8 cellular contexts compared by ENCODE assay signal in genomic region chr6:129598244-129599187, GRCh38.
DNase-seq lines count a peak whose midpoint lies in the region; ATAC-seq and TF ChIP-seq lines count a peak whose summit lies in the region.

No MANE protein-coding gene starts in this region.

- ATAC-seq in GM19035 (IDR thresholded peaks at IDR 0.05; ENCODE audit: unreplicated experiment) (peak; percentile 74), HG03342 (IDR thresholded peaks at IDR 0.05; ENCODE audit: unreplicated experiment) (peak; percentile 64), heart left ventricle (peak in 3 of 4 donors; percentile 67 to 71 (median 71))
- ATAC-seq in activated naive CD8-positive, alpha-beta T cell treated with anti-CD3 and anti-CD28 coated beads, Interleukin-2, amount 50 U/mL, for 24 hours: peak; percentile 79

- H3K36me3 Mint-ChIP-seq in activated naive CD8-positive, alpha-beta T cell treated with anti-CD3 and anti-CD28 coated beads, Interleukin-2, amount 50 U/mL, for 24 hours (ENCODE audit: low read depth): no peaks in the 10 kb centered on the region

- H3K36me3 ChIP-seq in heart left ventricle: peaks cover 0 to 42% (median 0%) of the 10 kb centered on the region in 9 donors

- H3K4me1 Mint-ChIP-seq in activated naive CD8-positive, alpha-beta T cell treated with anti-CD3 and anti-CD28 coated beads, Interleukin-2, amount 50 U/mL, for 24 hours: peaks cover 2% of the 10 kb centered on the region

- no peak overlapping the region for H3K4me3 Mint-ChIP-seq in activated naive CD8-positive, alpha-beta T cell treated with anti-CD3 and anti-CD28 coated beads, Interleukin-2, amount 50 U/mL, for 24 hours

- no peak for TF ChIP-seq POLR2A in heart left ventricle (IDR thresholded peaks at IDR 0.05)

- no peak overlapping the region for H3K27ac ChIP-seq in heart left ventricle

- intact Hi-C loops in heart left ventricle (cut with DNase I): loop anchor here (1.0 to 10.0 kb wide), 13 partner anchors 69 to 1276 kb away; partner anchors contain the start of gene L3MBTL3 (in 2 of the 10)

- TF ChIP-seq CTCF in heart left ventricle (IDR thresholded peaks at IDR 0.05) (peak; percentile 70 to 92 (median 88)), retinal pigment epithelial cell (conservative IDR thresholded peaks at IDR 0.05; ENCODE audit: low read depth, low read length) (peak; percentile 65)

- H3K4me3 ChIP-seq in heart left ventricle (no peak overlapping the region), retinal pigment epithelial cell (ENCODE audit: low read length) (no peak overlapping the region)

- H3K4me1 ChIP-seq in heart left ventricle: peaks cover 0 to 8% (median 0%) of the 10 kb centered on the region in 12 donors

- 44 to 50% (median 46%) methylated on average over 6 of the region's 6 CpGs for WGBS in heart left ventricle, 4 donors

- no peaks in the 10 kb centered on the region for H3K27me3 Mint-ChIP-seq in activated naive CD8-positive, alpha-beta T cell treated with anti-CD3 and anti-CD28 coated beads, Interleukin-2, amount 50 U/mL, for 24 hours

- DNase-seq in COR-L47 (lab: John Stamatoyannopoulos, UW) (peak; percentile 29), NCI-H345 treated with DMSO at 0.1 percent for 48 hours (lab: John Stamatoyannopoulos, UW; ENCODE audit: unreplicated experiment) (peak; percentile 64), heart left ventricle (no peak), retinal pigment epithelial cell (ENCODE audit: low read depth) (peak; percentile 37), UCSD-AML1 (lab: John Stamatoyannopoulos, UW; ENCODE audit: unreplicated experiment) (no peak)
- no peak for DNase-seq in activated naive CD8-positive, alpha-beta T cell treated with anti-CD3 and anti-CD28 coated beads, Interleukin-2, amount 50 U/mL, for 24 hours

- no peaks in the 10 kb centered on the region for H3K27me3 ChIP-seq in heart left ventricle

- H3K9me3 ChIP-seq in heart left ventricle: no peaks in the 10 kb centered on the region

- H3K27ac Mint-ChIP-seq in activated naive CD8-positive, alpha-beta T cell treated with anti-CD3 and anti-CD28 coated beads, Interleukin-2, amount 50 U/mL, for 24 hours: no peak overlapping the region

- H3K9me3 Mint-ChIP-seq in activated naive CD8-positive, alpha-beta T cell treated with anti-CD3 and anti-CD28 coated beads, Interleukin-2, amount 50 U/mL, for 24 hours: no peaks in the 10 kb centered on the region

Comparison
In these comparisons a context has a peak if more than half of its experiments do, and no peak if none do; other contexts are left out.
1. DNase-seq: peak in COR-L47 (single experiment), NCI-H345 treated with DMSO at 0.1 percent for 48 hours (single experiment) and retinal pigment epithelial cell (single experiment); none in activated naive CD8-positive, alpha-beta T cell treated with anti-CD3 and anti-CD28 coated beads, Interleukin-2, amount 50 U/mL, for 24 hours (single experiment), heart left ventricle (0 of 5) and UCSD-AML1 (single experiment).
2. Peak in every context shown above with its lines, with median percentiles within 50 percentile points of each other: ATAC-seq.